ENCODE assay signal across 22 cellular contexts in genomic region chr21:32261929-32262328, GRCh38.
"Had no signal": no experiment of that assay in that cellular context is flagged by ENCODE, and none has a peak within 500 bp of the region (broad histone marks: within the 10 kb centered on the region; RNA-seq: fewer than 3 reads in every experiment).

No MANE protein-coding gene starts in this region.

- DNase-seq: activated B cell treated with CpG ODN at 0.5 μM for 24 hours; activated CD4-positive, alpha-beta T cell treated with anti-CD3 and anti-CD28 coated beads for 48 hours; activated CD4-positive, alpha-beta T cell treated with anti-CD3 and anti-CD28 coated beads, Interleukin-2, amount 50 U/mL, for 1 hour; activated CD4-positive, alpha-beta T cell treated with anti-CD3 and anti-CD28 coated beads, Interleukin-2, amount 50 U/mL, for 48 hours; activated CD8-positive, alpha-beta memory T cell treated with anti-CD3 and anti-CD28 coated beads for 24 hours; activated CD8-positive, alpha-beta T cell treated with anti-CD3 and anti-CD28 coated beads for 36 hours; activated effector memory CD4-positive, alpha-beta T cell treated with Interleukin-2 at 50 U/mL for 16 hours; activated gamma-delta T cell treated with Interleukin-2 at 50 U/mL for 16 hours; activated naive CD4-positive, alpha-beta T cell treated with anti-CD3 and anti-CD28 coated beads, Interleukin-2, amount 50 U/mL, for 16 hours; activated naive CD4-positive, alpha-beta T cell treated with Interleukin-2 at 50 U/mL for 16 hours; activated T-cell treated with anti-CD3 and anti-CD28 coated beads, Interleukin-2, amount 50 U/mL, for 4 hours; amniotic stem cell; anterior cingulate cortex; brain microvascular endothelial cell; dorsolateral prefrontal cortex; effector memory CD4-positive, alpha-beta T cell; endodermal cell; foreskin fibroblast; head of caudate nucleus; T1000; WERI-Rb-1 had no signal

- H3K27me3 ChIP-seq: brain microvascular endothelial cell, dorsolateral prefrontal cortex had no signal

- H3K4me3 ChIP-seq: coronary artery, dorsolateral prefrontal cortex had no signal

- H3K27ac ChIP-seq: brain microvascular endothelial cell, coronary artery, dorsolateral prefrontal cortex, WERI-Rb-1 had no signal
